34 cellular contexts compared by ENCODE assay signal in the genomic region with DNA sequence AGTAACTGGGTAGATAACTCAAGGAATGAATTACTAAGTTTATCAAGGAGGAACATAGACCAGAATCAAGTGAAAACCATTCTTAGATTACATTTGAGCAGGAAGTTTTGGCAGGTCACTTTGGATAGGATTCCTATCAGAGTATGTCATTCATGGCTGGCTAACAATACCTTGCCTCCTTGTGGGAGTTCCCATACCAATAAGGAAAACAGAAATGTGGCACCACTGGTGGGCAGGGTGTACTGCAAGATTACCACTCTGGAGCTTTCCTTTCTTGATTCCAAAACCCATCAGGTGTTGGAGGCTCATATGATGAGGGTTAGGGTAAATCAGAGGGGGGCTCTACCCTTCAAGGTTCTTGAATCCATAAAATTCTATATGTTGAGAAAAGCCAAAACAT. TPM values are rescaled to one million over a fixed set of nuclear protein-coding genes. Genes with fewer than 3 reads are reported as not detected.
DNase-seq lines count a peak whose midpoint lies in the region; ATAC-seq, FAIRE-seq and TF ChIP-seq lines count a peak whose summit lies in the region.
"Had no signal": no experiment of that assay in that cellular context is flagged by ENCODE, and none has a peak within 500 bp of the region (broad histone marks: within the 10 kb centered on the region; RNA-seq: fewer than 3 reads in every experiment).

No MANE protein-coding gene starts in this region.

- H3K4me2 ChIP-seq in GM23248 (ENCODE audit: unreplicated experiment): no peak overlapping the region
- H3K4me2 ChIP-seq: KMS-11 had no signal

- in situ Hi-C loops in GM23248 (cut with MboI): no loop called here

- H3K4me3 ChIP-seq in GM23248 (no peak overlapping the region), RWPE2 (ENCODE audit: severe bottlenecking) (no peak overlapping the region), fibroblast of mammary gland (ENCODE audit: control insufficient read depth, low read depth, low read length) (no peak overlapping the region)
- H3K4me3 ChIP-seq: heart right ventricle, lower lobe of right lung, mucosa of descending colon had no signal

- no peak for FAIRE-seq in urothelium cell line (lab: Jason Lieb, UNC)
- FAIRE-seq: endothelial cell of umbilical vein, GM19239, TTC549 had no signal

- H3K4me1 ChIP-seq in GM23248 (ENCODE audit: insufficient read depth) (no peaks in the 10 kb centered on the region), RWPE2 (ENCODE audit: insufficient read depth, poor library complexity, severe bottlenecking) (no peaks in the 10 kb centered on the region)
- H3K4me1 ChIP-seq: heart right ventricle, lower lobe of right lung had no signal

- H3K4me1 Mint-ChIP-seq in activated T-helper 17 cell treated with anti-CD3 and anti-CD28 coated beads, Interleukin-2, amount 50 U/mL, for 72 hours: no peaks in the 10 kb centered on the region
- H3K4me1 Mint-ChIP-seq: brain; H9; natural killer cell; stimulated activated memory B cell treated with anti-CD40 and anti-IgM and Interleukin-4, amounts not matched to agents 10 μg/mL and 1 μg/mL and 100 μg/mL, for 72 hours had no signal

- no peak for TF ChIP-seq CTCF in RWPE2 (IDR thresholded peaks at IDR 0.05; ENCODE audit: poor library complexity, severe bottlenecking)
- TF ChIP-seq CTCF in fibroblast of mammary gland (conservative IDR thresholded peaks at IDR 0.05; ENCODE audit: control insufficient read depth, insufficient read depth, low read depth, low read length): no peak

- no peaks in the 10 kb centered on the region for H3K36me3 Mint-ChIP-seq in activated T-helper 17 cell treated with anti-CD3 and anti-CD28 coated beads, Interleukin-2, amount 50 U/mL, for 72 hours (ENCODE audit: low read depth)
- H3K36me3 Mint-ChIP-seq: brain; natural killer cell; stimulated activated memory B cell treated with anti-CD40 and anti-IgM and Interleukin-4, amounts not matched to agents 10 μg/mL and 1 μg/mL and 100 μg/mL, for 72 hours had no signal

- no peaks in the 10 kb centered on the region for H3K9me3 ChIP-seq in GM23248 (ENCODE audit: low read depth)
- H3K9me3 ChIP-seq in RWPE2 (ENCODE audit: severe bottlenecking): no peaks in the 10 kb centered on the region
- H3K9me3 ChIP-seq: mucosa of descending colon had no signal

- H3K9me3 Mint-ChIP-seq in activated T-helper 17 cell treated with anti-CD3 and anti-CD28 coated beads, Interleukin-2, amount 50 U/mL, for 72 hours: peaks cover 15% of the 10 kb centered on the region
- H3K9me3 Mint-ChIP-seq: stimulated activated memory B cell treated with anti-CD40 and anti-IgM and Interleukin-4, amounts not matched to agents 10 μg/mL and 1 μg/mL and 100 μg/mL, for 72 hours had no signal

- no peaks in the 10 kb centered on the region for H3F3A ChIP-seq in GM23248 (ENCODE audit: insufficient read depth)

- H3K27me3 ChIP-seq in GM23248 (replicated peaks; ENCODE audit: insufficient read depth) (no peaks in the 10 kb centered on the region; the same call in 1 of the 2 replicates), RWPE2 (ENCODE audit: insufficient read depth, poor library complexity, severe bottlenecking) (no peaks in the 10 kb centered on the region)
- H3K27me3 ChIP-seq: heart right ventricle had no signal

- H3K36me3 ChIP-seq in GM23248 (ENCODE audit: low read depth) (no peaks in the 10 kb centered on the region), RWPE2 (ENCODE audit: low read depth) (no peaks in the 10 kb centered on the region)
- H3K36me3 ChIP-seq: heart right ventricle, lower lobe of right lung had no signal

- H3K4me3 Mint-ChIP-seq in activated T-helper 17 cell treated with anti-CD3 and anti-CD28 coated beads, Interleukin-2, amount 50 U/mL, for 72 hours: no peak overlapping the region
- H3K4me3 Mint-ChIP-seq: brain; H9; natural killer cell; stimulated activated memory B cell treated with anti-CD40 and anti-IgM and Interleukin-4, amounts not matched to agents 10 μg/mL and 1 μg/mL and 100 μg/mL, for 72 hours; T-helper 1 cell treated with Interleukin-12 subunit alpha and Interleukin-12 subunit beta and Interleukin-4 antibody, amounts not matched to agents 30 μg/mL and 1 μg/mL, for 36 hours had no signal

- no peak overlapping the region for H3K9ac ChIP-seq in GM23248
- H3K9ac ChIP-seq: KMS-11 had no signal

- DNase-seq in GM23248 (peak; percentile 33), RWPE2 (ENCODE audit: low spot score) (no peak), fibroblast of mammary gland (ENCODE audit: low read depth) (peak; percentile 8), urothelium cell line (ENCODE audit: low spot score) (peak; percentile 8), DMS79 treated with DMSO at 0.1 percent for 48 hours (lab: John Stamatoyannopoulos, UW) (no peak)
- DNase-seq: activated CD4-positive, alpha-beta T cell treated with anti-CD3 and anti-CD28 coated beads, Interleukin-2, amount 50 U/mL, for 1 hour; activated CD4-positive, CD25-positive, alpha-beta regulatory T cell; activated gamma-delta T cell; activated T-cell treated with anti-CD3 and anti-CD28 coated beads, Interleukin-2, amount 50 U/mL, for 1 hour; DMS79; H9; heart right ventricle; lower lobe of right lung; mucosa of descending colon; natural killer cell; NCI-H2029 treated with DMSO at 0.1 percent for 48 hours; NCI-H526; nucleus accumbens; stimulated activated CD4-positive, alpha-beta T cell treated with anti-CD3 and anti-CD28 coated beads, Interleukin-15, amount 100 ng/mL, for 24 hours; substantia nigra; trophoblast cell had no signal

- H3K79me2 ChIP-seq in GM23248 (ENCODE audit: insufficient read depth): no peaks in the 10 kb centered on the region

- no peaks in the 10 kb centered on the region for H3K9me2 ChIP-seq in GM23248 (ENCODE audit: insufficient read depth)

- no peak overlapping the region for H3K27ac Mint-ChIP-seq in activated T-helper 17 cell treated with anti-CD3 and anti-CD28 coated beads, Interleukin-2, amount 50 U/mL, for 72 hours
- H3K27ac Mint-ChIP-seq: brain; H9; natural killer cell; progenitor cell of endocrine pancreas; stimulated activated memory B cell treated with anti-CD40 and anti-IgM and Interleukin-4, amounts not matched to agents 10 μg/mL and 1 μg/mL and 100 μg/mL, for 72 hours; T-helper 1 cell treated with Interleukin-12 subunit alpha and Interleukin-12 subunit beta and Interleukin-4 antibody, amounts not matched to agents 30 μg/mL and 1 μg/mL, for 36 hours had no signal

- H4K20me1 ChIP-seq in GM23248 (ENCODE audit: insufficient read depth): no peaks in the 10 kb centered on the region

- ATAC-seq in RWPE2 (ENCODE audit: low read depth) (0 out of 3 replicates have a peak, but pooled peaks have one; percentile 31), GM19035 (IDR thresholded peaks at IDR 0.05; ENCODE audit: unreplicated experiment) (no peak)
- no peak for ATAC-seq in activated T-helper 17 cell treated with anti-CD3 and anti-CD28 coated beads, Interleukin-2, amount 50 U/mL, for 72 hours (replicated peaks)
- ATAC-seq: heart right ventricle; lower lobe of right lung; mucosa of descending colon; natural killer cell; Right ventricle myocardium inferior; SK-N-SH treated with all-trans-retinoic acid at 6 μM for 48 hours; stimulated activated memory B cell treated with anti-CD40 and anti-IgM and Interleukin-4, amounts not matched to agents 10 μg/mL and 1 μg/mL and 100 μg/mL, for 72 hours had no signal

- H3K27ac ChIP-seq in GM23248: no peak overlapping the region
- H3K27ac ChIP-seq in RWPE2 (ENCODE audit: poor library complexity, severe bottlenecking): no peak overlapping the region
- H3K27ac ChIP-seq: heart right ventricle, KMS-11, lower lobe of right lung had no signal

- H3K27me3 Mint-ChIP-seq in activated T-helper 17 cell treated with anti-CD3 and anti-CD28 coated beads, Interleukin-2, amount 50 U/mL, for 72 hours: peaks cover 4% of the 10 kb centered on the region
- H3K27me3 Mint-ChIP-seq: stimulated activated memory B cell treated with anti-CD40 and anti-IgM and Interleukin-4, amounts not matched to agents 10 μg/mL and 1 μg/mL and 100 μg/mL, for 72 hours had no signal

- no peak overlapping the region for H2AFZ ChIP-seq in GM23248

RNA-seq across cellular contexts. Expression of a gene that starts 18.6 kb away (rescaled TPM):
- not detected in 2 replicates for total RNA-seq in GM23248 (2014; rRNA removed; shearing (Covaris generic))
- not detected in 2 replicates for polyA plus RNA-seq in GM23248 (2016; fragmentation: Nextera tagmentation; extraction: Ambion mirVana)
- not detected for total RNA-seq in activated T-helper 17 cell treated with anti-CD3 and anti-CD28 coated beads, Interleukin-2, amount 50 U/mL, for 72 hours
- total RNA-seq: endothelial cell of umbilical vein, H9, kidney epithelial cell, lower lobe of right lung, mucosa of descending colon, natural killer cell, progenitor cell of endocrine pancreas, Right ventricle myocardium inferior had no signal
- polyA plus RNA-seq: endothelial cell of umbilical vein, heart right ventricle had no signal

RNA-seq across cellular contexts. Expression of a gene that starts 26.7 kb away (rescaled TPM):
- total RNA-seq in GM23248 (2014; rRNA removed; shearing (Covaris generic)): not detected in 2 replicates
- polyA plus RNA-seq in GM23248 (2016; fragmentation: Nextera tagmentation; extraction: Ambion mirVana): not detected in 2 replicates
- total RNA-seq in activated T-helper 17 cell treated with anti-CD3 and anti-CD28 coated beads, Interleukin-2, amount 50 U/mL, for 72 hours: not detected
- total RNA-seq: endothelial cell of umbilical vein, H9, heart right ventricle, kidney epithelial cell, lower lobe of right lung, mucosa of descending colon, natural killer cell, progenitor cell of endocrine pancreas, Right ventricle myocardium inferior had no signal
- polyA plus RNA-seq: endothelial cell of umbilical vein, heart right ventricle had no signal

RNA-seq across cellular contexts. Expression of a gene that starts 41.7 kb away (rescaled TPM):
- total RNA-seq in GM23248 (2014; rRNA removed; shearing (Covaris generic)): not detected in 2 replicates
- polyA plus RNA-seq in GM23248 (2016; fragmentation: Nextera tagmentation; extraction: Ambion mirVana): not detected in 2 replicates
- total RNA-seq in activated T-helper 17 cell treated with anti-CD3 and anti-CD28 coated beads, Interleukin-2, amount 50 U/mL, for 72 hours: not detected
- total RNA-seq: endothelial cell of umbilical vein, H9, heart right ventricle, kidney epithelial cell, lower lobe of right lung, mucosa of descending colon, natural killer cell, progenitor cell of endocrine pancreas, Right ventricle myocardium inferior had no signal
- polyA plus RNA-seq: endothelial cell of umbilical vein, heart right ventricle had no signal

Comparison
In these comparisons a context has a peak if more than half of its experiments do, and no peak if none do; other contexts are left out.
1. DNase-seq: peak in GM23248 (single experiment), fibroblast of mammary gland (single experiment) and urothelium cell line (single experiment); none in RWPE2 (single experiment) and DMS79 treated with DMSO at 0.1 percent for 48 hours (single experiment).